Comparison of ENCODE assay signal across 18 cellular contexts in the genomic region with DNA sequence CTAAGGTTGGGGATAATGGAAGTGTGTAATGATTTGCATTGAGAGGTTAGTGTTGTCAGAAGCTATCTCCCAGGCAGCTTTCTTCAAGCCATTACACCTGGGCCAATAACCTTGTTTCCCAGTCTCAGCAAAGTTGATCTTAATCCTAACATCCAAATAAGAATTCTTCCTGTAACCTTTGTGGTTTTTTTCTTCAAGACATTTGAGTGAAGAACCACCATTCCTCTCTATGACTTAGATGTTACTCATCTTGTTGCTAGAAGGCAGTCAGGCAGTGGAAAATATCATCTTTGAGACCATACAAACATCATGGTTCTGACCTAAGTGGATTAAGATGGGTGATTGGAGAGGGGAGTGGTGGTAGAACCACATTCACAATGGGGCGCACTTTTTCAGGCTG.
DNase-seq lines count a peak whose midpoint lies in the region; ATAC-seq, FAIRE-seq and TF ChIP-seq lines count a peak whose summit lies in the region.
"Had no signal": no experiment of that assay in that cellular context is flagged by ENCODE, and none has a peak within 500 bp of the region (broad histone marks: within the 10 kb centered on the region; RNA-seq: fewer than 3 reads in every experiment).

No MANE protein-coding gene starts in this region.

- peak; percentile 99 for FAIRE-seq in H54 (lab: Jason Lieb, UNC)
- FAIRE-seq: GM12892 had no signal

- peaks cover 49% of the 10 kb centered on the region for H3K4me1 ChIP-seq in RWPE2 (ENCODE audit: insufficient read depth, poor library complexity, severe bottlenecking)
- H3K4me1 ChIP-seq in smooth muscle cell (ENCODE audit: low read depth) = peaks cover 10% of the 10 kb centered on the region
- peaks cover 0 to 5% of the 10 kb centered on the region in 2 donors for H3K4me1 ChIP-seq in ascending aorta

- H3K9me3 ChIP-seq in RWPE2 (ENCODE audit: severe bottlenecking) = no peaks in the 10 kb centered on the region
- peaks cover 7% of the 10 kb centered on the region for H3K9me3 ChIP-seq in smooth muscle cell (replicated peaks; ENCODE audit: low read depth)
- peaks cover 0 to 4% of the 10 kb centered on the region in 2 donors for H3K9me3 ChIP-seq in ascending aorta

- H3K4me2 ChIP-seq in smooth muscle cell = no peak overlapping the region

- ATAC-seq in RWPE2 (ENCODE audit: low read depth) = peak; percentile 81
- ATAC-seq: left lobe of liver; natural killer cell treated with Interleukin-12 subunit alpha and Interleukin-12 subunit beta and Interleukin-15 and Interleukin-18, amount 100 ng/mL, for 72 hours had no signal

- H2AFZ ChIP-seq in smooth muscle cell (ENCODE audit: low read depth) = no peak overlapping the region

- no peaks in the 10 kb centered on the region for H4K20me1 ChIP-seq in smooth muscle cell (ENCODE audit: low read depth)

- peaks cover 13% of the 10 kb centered on the region for H3K79me2 ChIP-seq in smooth muscle cell (ENCODE audit: low read depth)

- H3K4me3 ChIP-seq in RWPE2 (ENCODE audit: severe bottlenecking) (no peak overlapping the region), smooth muscle cell (no peak overlapping the region), ascending aorta (no peak overlapping the region)
- H3K4me3 ChIP-seq: coronary artery, skin epidermis, tibial artery had no signal

- TF ChIP-seq POLR2A in H54 (IDR thresholded peaks at IDR 0.05; ENCODE audit: low read depth, low read length) = no peak

- peak overlapping the region; percentile 72 for H3K27ac ChIP-seq in RWPE2 (ENCODE audit: poor library complexity, severe bottlenecking)
- peak overlapping the region; percentile 60 for H3K27ac ChIP-seq in smooth muscle cell (ENCODE audit: low read depth)
- H3K27ac ChIP-seq in ascending aorta = no peak overlapping the region
- H3K27ac ChIP-seq: coronary artery, skin epidermis, tibial artery had no signal

- peaks cover 4% of the 10 kb centered on the region for H3F3A ChIP-seq in smooth muscle cell (ENCODE audit: low read depth)

- DNase-seq in H54 (ENCODE audit: insufficient read length, low spot score) (peak; percentile 0), RWPE2 (ENCODE audit: low spot score) (no peak), fibroblast of gingiva (ENCODE audit: low read depth) (peak; percentile 13), smooth muscle cell (lab: John Stamatoyannopoulos, UW; ENCODE audit: unreplicated experiment) (no peak), D341Med (ENCODE audit: low spot score) (no peak), ascending aorta (ENCODE audit: low spot score in 2 of 2) (no peak)
- DNase-seq in activated CD4-positive, alpha-beta T cell treated with anti-CD3 and anti-CD28 coated beads, Interleukin-2, amount 50 U/mL, for 1 hour = no peak
- DNase-seq: activated CD4-positive, alpha-beta T cell treated with anti-CD3 and anti-CD28 coated beads, Interleukin-2, amount 50 U/mL, for 4 hours; activated gamma-delta T cell; NCI-H187 treated with DMSO at 0.1 percent for 48 hours; NK-92 treated with Interleukin-12 subunit alpha and Interleukin-12 subunit beta, amount 100 ng/mL, for 24 hours; T-helper 1 cell; tibial artery had no signal

- 0 out of 2 replicates have a peak, but pooled peaks cover 4% of the 10 kb centered on the region for H3K36me3 ChIP-seq in RWPE2 (ENCODE audit: low read depth)
- H3K36me3 ChIP-seq in smooth muscle cell (ENCODE audit: low read depth) = peaks cover 10% of the 10 kb centered on the region
- no peaks in the 10 kb centered on the region for H3K36me3 ChIP-seq in ascending aorta

- 35% methylated on average over 1 of the region's 1 CpG for WGBS in smooth muscle cell (ENCODE audit: low lambda C conversion rate)

- intact Hi-C loops in ascending aorta (cut with DNase I) = no loop called here

- TF ChIP-seq CTCF in RWPE2 (IDR thresholded peaks at IDR 0.05; ENCODE audit: poor library complexity, severe bottlenecking) (no peak), smooth muscle cell (IDR thresholded peaks at IDR 0.05; ENCODE audit: borderline replicate concordance, insufficient read depth, poor library complexity, severe bottlenecking) (no peak), ascending aorta (IDR thresholded peaks at IDR 0.05) (no peak)

- H3K9ac ChIP-seq in smooth muscle cell (ENCODE audit: low read depth) = no peak overlapping the region

- H3K27me3 ChIP-seq in RWPE2 (ENCODE audit: insufficient read depth, poor library complexity, severe bottlenecking) = no peaks in the 10 kb centered on the region
- H3K27me3 ChIP-seq in smooth muscle cell (ENCODE audit: low read depth) = no peaks in the 10 kb centered on the region
- H3K27me3 ChIP-seq in ascending aorta = no peaks in the 10 kb centered on the region
- H3K27me3 ChIP-seq: tibial artery had no signal

Comparison
In these comparisons a context has a peak if more than half of its experiments do, and no peak if none do; other contexts are left out.
1. DNase-seq: peak in H54 (single experiment) and fibroblast of gingiva (single experiment); none in RWPE2 (single experiment), smooth muscle cell (single experiment), D341Med (single experiment), activated CD4-positive, alpha-beta T cell treated with anti-CD3 and anti-CD28 coated beads, Interleukin-2, amount 50 U/mL, for 1 hour (single experiment) and ascending aorta (0 of 2).
2. H3K27ac ChIP-seq: peak in RWPE2 (single experiment) and smooth muscle cell (single experiment); none in ascending aorta (0 of 2).